14 cellular contexts compared by ENCODE assay signal in the genomic region with DNA sequence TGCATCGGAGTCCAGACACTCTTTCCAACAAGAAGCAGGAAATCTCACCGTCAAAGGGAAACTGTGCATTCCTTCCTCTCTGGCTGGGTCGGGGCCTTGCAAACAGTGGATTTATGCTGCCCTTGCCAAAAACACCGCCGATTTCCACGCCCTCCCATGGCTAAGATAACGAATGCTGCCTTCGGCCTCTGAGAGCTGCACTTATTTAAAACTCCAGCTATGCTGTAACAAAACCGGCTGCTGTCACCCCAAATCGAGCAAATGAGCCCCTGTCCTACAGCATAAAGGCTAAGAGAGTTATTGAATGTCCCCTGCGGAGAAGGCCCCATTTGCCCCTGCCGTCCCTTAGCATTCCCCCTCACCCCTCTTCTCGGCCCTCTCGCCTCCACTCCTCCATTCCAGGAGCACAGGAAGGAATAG.
A peak's percentile ranks its signal among the peaks of the same experiment; 100 is the strongest.
DNase-seq lines count a peak whose midpoint lies in the region; TF ChIP-seq lines count a peak whose summit lies in the region.
"Had no signal": no experiment of that assay in that cellular context is flagged by ENCODE, and none has a peak within 500 bp of the region (broad histone marks: within the 10 kb centered on the region; RNA-seq: fewer than 3 reads in every experiment).

No MANE protein-coding gene starts in this region.

- peak overlapping the region; percentile 47 to 77 (median 72) for H3K4me3 Mint-ChIP-seq in brain

- peak overlapping the region in 3 of 5 experiments; percentile 61 to 87 (median 67) for H3K27ac Mint-ChIP-seq in brain
- H3K27ac Mint-ChIP-seq: CD4-positive, alpha-beta memory T cell had no signal

- H3K4me3 ChIP-seq in iPS-20b (ENCODE audit: low read length) = peak overlapping the region; percentile 53; the same call in 1 of the 2 replicates
- H3K4me3 ChIP-seq: GM12878 had no signal

- H3K9ac ChIP-seq in iPS-20b (ENCODE audit: low read depth, low read length) = no peak overlapping the region

- no peaks in the 10 kb centered on the region for H3K36me3 Mint-ChIP-seq in brain
- H3K36me3 Mint-ChIP-seq: CD4-positive, alpha-beta memory T cell had no signal

- peaks cover 68% of the 10 kb centered on the region for H3K27me3 Mint-ChIP-seq in brain

- peak; percentile 23 for DNase-seq in Daoy (ENCODE audit: low read depth)
- peak; percentile 51 for DNase-seq in retina
- DNase-seq in posterior cingulate gyrus = no peak
- no peak for DNase-seq in NCI-H2081 (lab: John Stamatoyannopoulos, UW)
- no peak for DNase-seq in NCI-H146 treated with DMSO at 0.1 percent for 48 hours (lab: John Stamatoyannopoulos, UW; ENCODE audit: unreplicated experiment)
- DNase-seq in NCI-H446 treated with DMSO at 0.1 percent for 48 hours (lab: John Stamatoyannopoulos, UW) = no peak
- DNase-seq: activated T-cell treated with anti-CD3 and anti-CD28 coated beads for 4 hours; CD4-positive, alpha-beta memory T cell; Karpas-422; stimulated activated CD4-positive, alpha-beta T cell treated with anti-CD3 and anti-CD28 coated beads, Interleukin-15, amount 100 ng/mL, for 24 hours; stimulated activated naive CD4-positive, alpha-beta T cell had no signal

- H3K9me3 ChIP-seq in iPS-20b (ENCODE audit: insufficient read depth, low read depth, low read length) = no peaks in the 10 kb centered on the region

- H3K27me3 ChIP-seq in iPS-20b (ENCODE audit: insufficient read depth, low read length) = peaks cover 66% of the 10 kb centered on the region

- peaks cover 3 to 9% (median 4%) of the 10 kb centered on the region in 5 experiments for H3K9me3 Mint-ChIP-seq in brain

- H3K36me3 ChIP-seq in iPS-20b (ENCODE audit: insufficient read depth, low read depth, low read length) = no peaks in the 10 kb centered on the region

- intact Hi-C loops in posterior cingulate gyrus (cut with DNase I) = no loop called here

- peaks cover 42% of the 10 kb centered on the region for H3K4me1 ChIP-seq in iPS-20b (ENCODE audit: insufficient read depth, low read length)

- no peak overlapping the region for H3K27ac ChIP-seq in iPS-20b (ENCODE audit: low read length)

- TF ChIP-seq CTCF in brain (conservative IDR thresholded peaks at IDR 0.05) = no peak

- peaks cover 69% of the 10 kb centered on the region for H3K4me1 Mint-ChIP-seq in brain

Comparison
In these comparisons a context has a peak if more than half of its experiments do, and no peak if none do; other contexts are left out.
1. DNase-seq: peak in Daoy (single experiment) and retina (single experiment); none in posterior cingulate gyrus (0 of 10), NCI-H2081 (0 of 2), NCI-H146 treated with DMSO at 0.1 percent for 48 hours (single experiment) and NCI-H446 treated with DMSO at 0.1 percent for 48 hours (single experiment).